In the genomic region with DNA sequence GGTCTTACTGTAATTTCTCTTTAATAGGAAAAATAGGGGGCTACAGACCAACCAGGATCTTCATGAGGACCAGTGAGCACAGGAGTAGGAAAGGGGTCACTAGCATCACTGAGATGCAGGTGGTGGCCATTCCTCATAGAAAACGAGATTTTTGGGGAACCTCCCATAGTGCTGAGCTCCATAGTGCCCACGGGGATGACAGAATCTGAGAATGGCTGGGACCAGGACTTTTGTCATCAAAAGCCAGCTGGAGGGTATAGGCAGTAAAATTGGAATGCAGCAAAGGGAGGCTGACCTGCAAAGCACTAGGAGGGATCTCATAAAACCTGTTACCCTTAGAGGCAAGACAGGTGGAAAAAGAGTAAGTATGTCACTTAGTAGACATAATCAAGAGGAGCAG, we compare ENCODE assay signal across 15 cellular contexts. TPM values are rescaled to one million over a fixed set of nuclear protein-coding genes. Genes with fewer than 3 reads are reported as not detected.
DNase-seq lines count a peak whose midpoint lies in the region; ATAC-seq, FAIRE-seq and TF ChIP-seq lines count a peak whose summit lies in the region.
"Had no signal": no experiment of that assay in that cellular context is flagged by ENCODE, and none has a peak within 500 bp of the region (broad histone marks: within the 10 kb centered on the region; RNA-seq: fewer than 3 reads in every experiment).

No MANE protein-coding gene starts in this region.

- peak overlapping the region; percentile 96 for H3K27ac Mint-ChIP-seq in activated CD4-positive, alpha-beta T cell treated with anti-CD3 and anti-CD28 coated beads, Interleukin-2, amount 10 ng/mL, durations not matched to agents 7 days and 5 days
- H3K27ac Mint-ChIP-seq in activated naive CD4-positive, alpha-beta T cell treated with anti-CD3 and anti-CD28 coated beads, Interleukin-2, amount 50 U/mL, for 72 hours: peak overlapping the region; percentile 95 to 99
- peak overlapping the region; percentile 95 to 96 for H3K27ac Mint-ChIP-seq in natural killer cell
- H3K27ac Mint-ChIP-seq: endodermal cell, type B pancreatic cell had no signal

- CTCF ChIA-PET in activated CD4-positive, alpha-beta T cell treated with anti-CD3 and anti-CD28 coated beads, Interleukin-2, amount 10 ng/mL, durations not matched to agents 7 days and 5 days (lab: Charles Lee): interaction anchor here (1.1 to 2.2 kb wide), 5 partner anchors 11 to 24 kb away, joined by 3 to 9 read pairs (median 3); no protein-coding TSS in a partner anchor

- no peak for TF ChIP-seq CTCF in natural killer cell (IDR thresholded peaks at IDR 0.05)

- peaks cover 63% of the 10 kb centered on the region for H3K4me1 Mint-ChIP-seq in activated CD4-positive, alpha-beta T cell treated with anti-CD3 and anti-CD28 coated beads, Interleukin-2, amount 10 ng/mL, durations not matched to agents 7 days and 5 days
- peaks cover 64% of the 10 kb centered on the region in 2 donors for H3K4me1 Mint-ChIP-seq in natural killer cell

- no peaks in the 10 kb centered on the region for H3K27me3 Mint-ChIP-seq in activated CD4-positive, alpha-beta T cell treated with anti-CD3 and anti-CD28 coated beads, Interleukin-2, amount 10 ng/mL, durations not matched to agents 7 days and 5 days
- H3K27me3 Mint-ChIP-seq in natural killer cell (ENCODE audit: low read depth in 2 of 2): no peaks in the 10 kb centered on the region

- H3K4me3 Mint-ChIP-seq in activated CD4-positive, alpha-beta T cell treated with anti-CD3 and anti-CD28 coated beads, Interleukin-2, amount 10 ng/mL, durations not matched to agents 7 days and 5 days: peak overlapping the region; percentile 74
- H3K4me3 Mint-ChIP-seq in natural killer cell: peak overlapping the region; percentile 21
- H3K4me3 Mint-ChIP-seq: endodermal cell, type B pancreatic cell had no signal

- POLR2A ChIA-PET in activated CD4-positive, alpha-beta T cell treated with anti-CD3 and anti-CD28 coated beads, Interleukin-2, amount 10 ng/mL, durations not matched to agents 7 days and 5 days (lab: Charles Lee): no interaction called here

- ATAC-seq in activated naive CD4-positive, alpha-beta T cell treated with anti-CD3 and anti-CD28 coated beads, Interleukin-2, amount 50 U/mL, for 72 hours: no peak
- ATAC-seq in natural killer cell (no peak), HG02840 (IDR thresholded peaks at IDR 0.05; ENCODE audit: low FRiP score, unreplicated experiment) (no peak)

- no peak for DNase-seq in activated CD4-positive, alpha-beta T cell treated with anti-CD3 and anti-CD28 coated beads, Interleukin-2, amount 10 ng/mL, durations not matched to agents 7 days and 5 days
- DNase-seq in activated CD4-positive, alpha-beta T cell treated with anti-CD3 and anti-CD28 coated beads, Interleukin-2, amount 50 U/mL, for 1 hour: no peak
- DNase-seq in GM12892 (ENCODE audit: insufficient read length) (no peak), natural killer cell (no peak), LoVo (ENCODE audit: low spot score) (no peak), head of caudate nucleus (no peak)
- DNase-seq in activated naive CD4-positive, alpha-beta T cell treated with anti-CD3 and anti-CD28 coated beads, Interleukin-2, amount 50 U/mL, for 72 hours (ENCODE audit: low spot score in 2 of 2): no peak
- DNase-seq: endodermal cell, H7, kidney, NCI-H187 had no signal

- H3K9me3 Mint-ChIP-seq in activated CD4-positive, alpha-beta T cell treated with anti-CD3 and anti-CD28 coated beads, Interleukin-2, amount 10 ng/mL, durations not matched to agents 7 days and 5 days: no peaks in the 10 kb centered on the region
- no peaks in the 10 kb centered on the region for H3K9me3 Mint-ChIP-seq in activated naive CD4-positive, alpha-beta T cell treated with anti-CD3 and anti-CD28 coated beads, Interleukin-2, amount 50 U/mL, for 72 hours
- no peaks in the 10 kb centered on the region for H3K9me3 Mint-ChIP-seq in natural killer cell
- H3K9me3 Mint-ChIP-seq: type B pancreatic cell had no signal

- peak; percentile 56 for FAIRE-seq in GM12892 (lab: Jason Lieb, UNC)
- FAIRE-seq: kidney had no signal

- no peak for TF ChIP-seq POLR2A in GM12892 (IDR thresholded peaks at IDR 0.05; ENCODE audit: low read depth, low read length)

- intact Hi-C loops in natural killer cell (cut with micrococcal nuclease) (loop anchor here (5.0 to 10.0 kb wide), 2 partner anchors 285 to 943 kb away; partner anchors contain the start of genes HNRNPUL1 and LTBP4), head of caudate nucleus (cut with DNase I) (no loop called here)

- peaks cover 31% of the 10 kb centered on the region for H3K36me3 Mint-ChIP-seq in activated CD4-positive, alpha-beta T cell treated with anti-CD3 and anti-CD28 coated beads, Interleukin-2, amount 10 ng/mL, durations not matched to agents 7 days and 5 days (ENCODE audit: low read depth)
- H3K36me3 Mint-ChIP-seq in activated naive CD4-positive, alpha-beta T cell treated with anti-CD3 and anti-CD28 coated beads, Interleukin-2, amount 50 U/mL, for 72 hours: peaks cover 20 to 33% of the 10 kb centered on the region in 2 donors
- H3K36me3 Mint-ChIP-seq in natural killer cell: no peaks in the 10 kb centered on the region
- H3K36me3 Mint-ChIP-seq: type B pancreatic cell had no signal

RNA-seq across cellular contexts. Expression of gene CEACAM21, which starts 28.4 kb away (rescaled TPM):
- total RNA-seq in activated CD4-positive, alpha-beta T cell treated with anti-CD3 and anti-CD28 coated beads, Interleukin-2, amount 10 ng/mL, durations not matched to agents 7 days and 5 days: 10 to 100 TPM; 72.0 to 78.3 TPM
- polyA plus RNA-seq in GM12892 (2012; ENCODE audit: missing spikeins): 21.8 TPM
- total RNA-seq in activated naive CD4-positive, alpha-beta T cell treated with anti-CD3 and anti-CD28 coated beads, Interleukin-2, amount 50 U/mL, for 72 hours: 10 to 100 TPM; 24.7 to 40.7 TPM
- total RNA-seq in natural killer cell: 10 to 100 TPM; 26.8 to 46.6 (median 33.6) TPM
- total RNA-seq: ascending aorta, H7, MCF 10A had no signal
